1 cellular context compared by ENCODE assay signal in genomic region chr9:130698514-130698913, GRCh38.
TF ChIP-seq lines count a peak whose summit lies in the region.

No MANE protein-coding gene starts in this region.

TF ChIP-seq in H1, 55 proteins besides CTCF, POLR2A, EP300 and RAD21:
- TF ChIP-seq TEAD4 (IDR thresholded peaks at IDR 0.05; ENCODE audit: low read depth, low read length) (0 out of 2 replicates have a peak, but pooled peaks have one; percentile 21), PHF8 (conservative IDR thresholded peaks at IDR 0.05; ENCODE audit: low read depth, low read length) (no peak)
